Comparison of ENCODE assay signal across 25 cellular contexts in the genomic region with DNA sequence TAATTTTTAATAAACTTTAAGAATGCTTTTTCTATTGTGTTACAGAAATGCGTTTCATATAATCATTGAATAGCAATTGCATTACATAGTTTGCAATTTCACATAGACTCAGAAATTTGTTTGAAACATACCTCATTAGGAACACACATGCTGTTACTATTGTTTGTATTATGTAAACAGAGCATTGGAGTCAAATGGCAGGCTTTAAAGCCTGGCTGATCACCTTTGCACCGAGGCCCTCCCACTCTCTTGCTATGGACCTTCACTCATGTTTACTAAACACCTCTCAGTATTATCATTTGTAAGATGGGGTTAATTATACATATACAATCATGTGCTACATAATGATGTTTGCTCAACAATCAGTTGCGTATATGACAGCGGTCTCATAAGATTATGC.
"Had no signal": no experiment of that assay in that cellular context is flagged by ENCODE, and none has a peak within 500 bp of the region (broad histone marks: within the 10 kb centered on the region; RNA-seq: fewer than 3 reads in every experiment).

No MANE protein-coding gene starts in this region.

- H3K4me3 ChIP-seq: coronary artery, esophagus muscularis mucosa, gastrocnemius medialis, pancreas, psoas muscle, right atrium auricular region, thyroid gland, upper lobe of right lung had no signal

- H3K4me1 ChIP-seq: esophagus muscularis mucosa, gastrocnemius medialis, pancreas, psoas muscle, right atrium auricular region, thyroid gland, upper lobe of right lung had no signal

- DNase-seq: activated CD4-positive, alpha-beta T cell treated with anti-CD3 and anti-CD28 coated beads for 4 hours; activated CD4-positive, alpha-beta T cell treated with anti-CD3 and anti-CD28 coated beads, Interleukin-2, amount 50 U/mL, for 48 hours; activated CD4-positive, CD25-positive, alpha-beta regulatory T cell; activated CD8-positive, alpha-beta memory T cell treated with anti-CD3 and anti-CD28 coated beads, Interleukin-2, amount 50 U/mL, for 48 hours; activated naive CD4-positive, alpha-beta T cell treated with Interleukin-2 at 50 U/mL for 16 hours; activated naive CD8-positive, alpha-beta T cell treated with anti-CD3 and anti-CD28 coated beads, Interleukin-2, amount 10 ng/mL, durations not matched to agents 7 days and 5 days; activated T-cell treated with anti-CD3 and anti-CD28 coated beads, Interleukin-2, amount 50 U/mL, for 4 hours; amygdala; cerebellar nuclear complex; gastrocnemius medialis; hippocampal formation; left ventricle myocardium superior; mammary epithelial cell; midbrain; pancreas; psoas muscle; stimulated activated CD4-positive, alpha-beta T cell treated with anti-CD3 and anti-CD28 coated beads, Interleukin-4, amount 100 ng/mL, for 4 hours; substantia nigra; T-helper 9 cell; thyroid gland; upper lobe of right lung had no signal

- H3K9me3 ChIP-seq: esophagus muscularis mucosa, gastrocnemius medialis, neutrophil, pancreas, psoas muscle, right atrium auricular region, thyroid gland, upper lobe of right lung had no signal

- H3K36me3 ChIP-seq: esophagus muscularis mucosa, gastrocnemius medialis, neutrophil, pancreas, right atrium auricular region, thyroid gland, upper lobe of right lung had no signal

- H3K27me3 ChIP-seq: gastrocnemius medialis, neutrophil, pancreas, right atrium auricular region, thyroid gland, upper lobe of right lung had no signal

- H3K27ac ChIP-seq: coronary artery, esophagus muscularis mucosa, gastrocnemius medialis, neutrophil, pancreas, psoas muscle, right atrium auricular region, thyroid gland, upper lobe of right lung had no signal
